8 cellular contexts compared by ENCODE assay signal in genomic region chr2:241844066-241844728, GRCh38. TPM values are rescaled to one million over a fixed set of nuclear protein-coding genes. Genes with fewer than 3 reads are reported as not detected.
DNase-seq lines count a peak whose midpoint lies in the region; ATAC-seq and TF ChIP-seq lines count a peak whose summit lies in the region.

No MANE protein-coding gene starts in this region.

- H3K27ac Mint-ChIP-seq in central memory CD8-positive, alpha-beta T cell (ENCODE audit: low read depth): peak overlapping the region; percentile 76

- intact Hi-C loops in left lung (cut with DNase I) (no loop called here), OCI-LY7 (cut with micrococcal nuclease; ENCODE audit: unreplicated experiment) (no loop called here)

- H3K9me3 Mint-ChIP-seq in central memory CD8-positive, alpha-beta T cell: no peaks in the 10 kb centered on the region

- peaks cover 4 to 38% of the 10 kb centered on the region in 2 donors for H3K27me3 ChIP-seq in left lung

- no peaks in the 10 kb centered on the region for H3K9me3 ChIP-seq in left lung
- H3K9me3 ChIP-seq in OCI-LY7 (ENCODE audit: low read length): no peaks in the 10 kb centered on the region

- H4K20me1 ChIP-seq in OCI-LY7 (ENCODE audit: insufficient read depth, low read length): no peaks in the 10 kb centered on the region

- H3K4me3 ChIP-seq in left lung (peak overlapping the region in 1 of 2 donors; percentile 31), OCI-LY7 (ENCODE audit: low read depth, low read length, poor library complexity, severe bottlenecking) (no peak overlapping the region)

- DNase-seq in AG08395 (ENCODE audit: low spot score): peak; percentile 87
- DNase-seq in HK-2 (ENCODE audit: unreplicated experiment): peak; percentile 41
- DNase-seq in activated CD4-positive, CD25-positive, alpha-beta regulatory T cell (lab: John Stamatoyannopoulos, UW): peak; percentile 42 to 66 (median 50)
- peak; percentile 55 to 58 for DNase-seq in central memory CD8-positive, alpha-beta T cell (ENCODE audit: low spot score in 2 of 2)
- peak; percentile 77 to 90 for DNase-seq in left lung
- DNase-seq in stimulated activated CD4-positive, alpha-beta T cell treated with anti-CD3 and anti-CD28 coated beads, Interleukin-4, amount 100 ng/mL, for 48 hours (ENCODE audit: low read depth in 2 of 2): peak; percentile 77 to 88
- DNase-seq in OCI-LY7 (ENCODE audit: low spot score): no peak

- H3K4me3 Mint-ChIP-seq in central memory CD8-positive, alpha-beta T cell: peak overlapping the region; percentile 76

- CTCF ChIA-PET in OCI-LY7 (lab: Charles Lee; ENCODE audit: unreplicated experiment): no interaction called here

- ATAC-seq in GM19035 (IDR thresholded peaks at IDR 0.05; ENCODE audit: unreplicated experiment) (peak; percentile 74), left lung (peak; percentile 92)
- peak; percentile 77 for ATAC-seq in central memory CD8-positive, alpha-beta T cell (replicated peaks; ENCODE audit: extremely low read depth, poor library complexity, severe bottlenecking)

- H3K9me2 ChIP-seq in OCI-LY7 (ENCODE audit: insufficient read depth, low read length): no peaks in the 10 kb centered on the region

- no peak overlapping the region for H3K27ac ChIP-seq in left lung
- no peak overlapping the region for H3K27ac ChIP-seq in OCI-LY7 (ENCODE audit: low read depth, low read length, poor library complexity, severe bottlenecking)

- no peaks in the 10 kb centered on the region for H3K79me2 ChIP-seq in OCI-LY7 (ENCODE audit: insufficient read depth, low read depth, low read length)

- peaks cover 12% of the 10 kb centered on the region for H3K36me3 Mint-ChIP-seq in central memory CD8-positive, alpha-beta T cell (ENCODE audit: insufficient read depth)

- peaks cover 45% of the 10 kb centered on the region for H3K4me1 Mint-ChIP-seq in central memory CD8-positive, alpha-beta T cell

- no peak overlapping the region for H3K4me2 ChIP-seq in OCI-LY7 (ENCODE audit: low read length)

- TF ChIP-seq CTCF in left lung (IDR thresholded peaks at IDR 0.05) (no peak), OCI-LY7 (conservative IDR thresholded peaks at IDR 0.05; ENCODE audit: low read length) (no peak)

- BruUV-seq in OCI-LY7 (replicated peaks; lab: Mats Ljungman, UMichigan): no TSS peak

- no peaks in the 10 kb centered on the region for H3K27me3 Mint-ChIP-seq in central memory CD8-positive, alpha-beta T cell

- H3K36me3 ChIP-seq in left lung: no peaks in the 10 kb centered on the region
- H3K36me3 ChIP-seq in OCI-LY7 (ENCODE audit: insufficient read depth, low read length): no peaks in the 10 kb centered on the region

- H2AFZ ChIP-seq in OCI-LY7 (ENCODE audit: low read length): no peak overlapping the region

- POLR2A ChIA-PET in OCI-LY7 (lab: Charles Lee): no interaction called here

- H3K4me1 ChIP-seq in left lung: peaks cover 5 to 26% of the 10 kb centered on the region in 2 donors
- H3K4me1 ChIP-seq in OCI-LY7 (ENCODE audit: insufficient read depth, low read length, poor library complexity, severe bottlenecking): no peaks in the 10 kb centered on the region

RNA-seq across cellular contexts. Expression of gene PDCD1, which starts 14.5 kb away (rescaled TPM):
- total RNA-seq in left lung: 1 to 10 TPM; 1.1 TPM
- not detected in 2 replicates for total RNA-seq in OCI-LY7 (2014; rRNA removed; shearing (Covaris generic))
- not detected in 2 replicates for total RNA-seq in OCI-LY7 (2022)

RNA-seq across cellular contexts. Expression of gene RTP5, which starts 25.3 kb away (rescaled TPM):
- total RNA-seq in left lung: under 1 TPM in 1 of 2 donors, not detected in 1; 0.10 TPM
- total RNA-seq in OCI-LY7 (2014; rRNA removed; shearing (Covaris generic)): not detected in 2 replicates
- total RNA-seq in OCI-LY7 (2022): not detected in 2 replicates

RNA-seq across cellular contexts. Expression of gene NEU4, which starts 35.2 kb away (rescaled TPM):
- total RNA-seq in left lung: under 1 TPM in 1 of 2 donors, not detected in 1; 0.24 TPM
- not detected in 2 replicates for total RNA-seq in OCI-LY7 (2014; rRNA removed; shearing (Covaris generic))
- total RNA-seq in OCI-LY7 (2022): 0.50 and 0.84 TPM in 2 replicates
